Comparison of ENCODE assay signal across 17 cellular contexts in the genomic region with DNA sequence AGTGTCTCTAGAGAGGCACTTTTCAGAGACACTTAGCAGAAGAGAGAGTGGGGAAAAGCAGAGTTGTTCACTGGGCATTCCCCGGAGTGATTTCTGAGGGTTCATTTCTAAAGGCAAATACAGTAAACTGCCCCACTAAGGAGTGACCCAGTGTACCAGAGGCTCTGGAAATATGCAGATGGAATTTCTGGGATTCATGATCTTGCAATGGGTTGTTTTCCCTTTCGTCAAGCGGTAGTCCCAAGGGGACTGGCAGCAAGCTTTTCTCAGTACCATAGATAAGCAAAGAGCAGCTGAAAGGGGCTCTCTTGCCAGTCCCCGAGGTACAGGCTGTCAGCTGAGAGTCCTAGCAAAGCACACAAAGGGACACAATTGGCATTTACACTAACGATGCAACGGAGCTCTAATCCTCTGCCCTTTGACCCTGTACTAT.
DNase-seq lines count a peak whose midpoint lies in the region; ATAC-seq and TF ChIP-seq lines count a peak whose summit lies in the region.
"Had no signal": no experiment of that assay in that cellular context is flagged by ENCODE, and none has a peak within 500 bp of the region (broad histone marks: within the 10 kb centered on the region; RNA-seq: fewer than 3 reads in every experiment).

No MANE protein-coding gene starts in this region.

- H3K36me3 ChIP-seq in lower lobe of right lung = no peaks in the 10 kb centered on the region
- no peaks in the 10 kb centered on the region for H3K36me3 ChIP-seq in upper lobe of right lung
- no peaks in the 10 kb centered on the region for H3K36me3 ChIP-seq in WERI-Rb-1
- H3K36me3 ChIP-seq: adrenal gland had no signal

- H3K27ac ChIP-seq in lower lobe of right lung (no peak overlapping the region), upper lobe of right lung (no peak overlapping the region), WERI-Rb-1 (no peak overlapping the region)
- H3K27ac ChIP-seq: SK-N-MC had no signal

- intact Hi-C loops in lower lobe of right lung (cut with DNase I) = no loop called here
- intact Hi-C loops in upper lobe of right lung (cut with DNase I) = no loop called here

- DNase-seq in NCI-H524 (lab: John Stamatoyannopoulos, UW) (peak; percentile 6 to 12), NCI-H524 treated with DMSO at 0.1 percent for 48 hours (lab: John Stamatoyannopoulos, UW) (no peak), fibroblast of gingiva (ENCODE audit: low read depth) (peak; percentile 45), lower lobe of right lung (no peak), upper lobe of right lung (no peak), WERI-Rb-1 (no peak), RPMI8226 (no peak)
- DNase-seq: activated CD4-positive, CD25-positive, alpha-beta regulatory T cell treated with anti-CD3 and anti-CD28 coated beads, Interleukin-2, amount 50 U/mL, for 72 hours; cortex of kidney; DMS53; immature natural killer cell; NCI-H510A treated with DMSO at 0.1 percent for 48 hours; OCI-M1; stimulated activated naive CD8-positive, alpha-beta T cell treated with anti-CD3 and anti-CD28 coated beads, Interleukin-15, Interleukin-2, amounts not matched to agents 100 U/mL and 50 U/mL, for 24 hours had no signal

- H3K27me3 ChIP-seq in lower lobe of right lung (ENCODE audit: low read depth) (no peaks in the 10 kb centered on the region), upper lobe of right lung (no peaks in the 10 kb centered on the region), WERI-Rb-1 (ENCODE audit: insufficient read depth, low read depth, severe bottlenecking) (no peaks in the 10 kb centered on the region)
- H3K27me3 ChIP-seq: adrenal gland had no signal

- H3K9me3 ChIP-seq in lower lobe of right lung (no peaks in the 10 kb centered on the region), upper lobe of right lung (no peaks in the 10 kb centered on the region), WERI-Rb-1 (ENCODE audit: severe bottlenecking) (no peaks in the 10 kb centered on the region)
- H3K9me3 ChIP-seq: adrenal gland had no signal

- H3K4me3 ChIP-seq in lower lobe of right lung (no peak overlapping the region), upper lobe of right lung (no peak overlapping the region), WERI-Rb-1 (ENCODE audit: low read depth, low read length) (no peak overlapping the region)
- H3K4me3 ChIP-seq: adrenal gland, SK-N-MC had no signal

- H3K4me1 ChIP-seq in lower lobe of right lung (no peaks in the 10 kb centered on the region), upper lobe of right lung (no peaks in the 10 kb centered on the region)
- H3K4me1 ChIP-seq: adrenal gland had no signal

- ATAC-seq in lower lobe of right lung (peak; percentile 56 to 90), upper lobe of right lung (peak; percentile 70), GM18520 (IDR thresholded peaks at IDR 0.05; ENCODE audit: unreplicated experiment) (no peak)
- ATAC-seq: stimulated activated naive CD8-positive, alpha-beta T cell treated with anti-CD3 and anti-CD28 coated beads, Interleukin-15, Interleukin-2, amounts not matched to agents 100 U/mL and 50 U/mL, for 24 hours had no signal

- TF ChIP-seq CTCF in lower lobe of right lung (IDR thresholded peaks at IDR 0.05) (no peak), upper lobe of right lung (IDR thresholded peaks at IDR 0.05) (no peak), WERI-Rb-1 (IDR thresholded peaks at IDR 0.05; ENCODE audit: low read depth, low read length) (no peak)

Comparison
In these comparisons a context has a peak if more than half of its experiments do, and no peak if none do; other contexts are left out.
1. DNase-seq: peak in NCI-H524 (2 of 2) and fibroblast of gingiva (single experiment); none in NCI-H524 treated with DMSO at 0.1 percent for 48 hours (single experiment), lower lobe of right lung (single experiment), upper lobe of right lung (single experiment), WERI-Rb-1 (single experiment) and RPMI8226 (single experiment).